21 cellular contexts compared by ENCODE assay signal in genomic region chr4:628821-629635, GRCh38. TPM values are rescaled to one million over a fixed set of nuclear protein-coding genes. Genes with fewer than 3 reads are reported as not detected.
"Had no signal": no experiment of that assay in that cellular context is flagged by ENCODE, and none has a peak within 500 bp of the region (broad histone marks: within the 10 kb centered on the region; RNA-seq: fewer than 3 reads in every experiment).

No MANE protein-coding gene starts in this region.

- H3K9me3 ChIP-seq: adrenal gland, colonic mucosa, pancreas, testis had no signal

- H3K4me3 ChIP-seq: adrenal gland, colonic mucosa, esophagus muscularis mucosa, lung, pancreas, stomach, testis had no signal

- H3K27me3 ChIP-seq: adrenal gland, colonic mucosa, pancreas, testis had no signal

- ATAC-seq: activated CD8-positive, alpha-beta memory T cell treated with anti-CD3 and anti-CD28 coated beads, Interleukin-2, amount 10 ng/mL, durations not matched to agents 7 days and 5 days; pancreas; T-cell had no signal

- FAIRE-seq: pancreas had no signal

- H3K4me1 ChIP-seq: adrenal gland, colonic mucosa, esophagus muscularis mucosa, pancreas, stomach, testis had no signal

- DNase-seq: activated CD4-positive, alpha-beta memory T cell treated with anti-CD3 and anti-CD28 coated beads for 36 hours; activated CD4-positive, alpha-beta T cell treated with anti-CD3 and anti-CD28 coated beads for 1 hour; activated CD8-positive, alpha-beta memory T cell treated with anti-CD3 and anti-CD28 coated beads, Interleukin-2, amount 10 ng/mL, durations not matched to agents 7 days and 5 days; activated T-cell treated with anti-CD3 and anti-CD28 coated beads, Interleukin-2, amount 50 U/mL, for 1 hour; adrenal gland; caudate nucleus; colonic mucosa; hippocampal formation; midbrain; pancreas; stimulated activated CD4-positive, alpha-beta T cell treated with anti-CD3 and anti-CD28 coated beads, Interleukin-12 subunit alpha, Interleukin-12 subunit beta, amount 100 ng/mL, for 4 hours; stimulated activated CD4-positive, alpha-beta T cell treated with anti-CD3 and anti-CD28 coated beads, Interleukin-2, amount 100 ng/mL, for 24 hours; stomach; T-cell; T-helper 9 cell; testis had no signal

- H3K27ac ChIP-seq: adrenal gland, colonic mucosa, esophagus muscularis mucosa, pancreas, stomach, testis had no signal

- H3K36me3 ChIP-seq: adrenal gland, colonic mucosa, esophagus muscularis mucosa, pancreas, stomach had no signal

RNA-seq across cellular contexts. Expression of gene TMEM271, which starts 52.9 kb away (rescaled TPM):
- total RNA-seq: activated CD4-positive, alpha-beta memory T cell treated with anti-CD3 and anti-CD28 coated beads for 36 hours; activated CD8-positive, alpha-beta memory T cell treated with anti-CD3 and anti-CD28 coated beads, Interleukin-2, amount 10 ng/mL, durations not matched to agents 7 days and 5 days; activated T-helper 2 cell treated with anti-CD3 and anti-CD28 coated beads, Interferon-gamma antibody, Interleukin-2, Interleukin-4, amounts not matched to agents 10 μg/mL and 5 μg/mL and 100 μg/mL, durations not matched to agents 14 hours and 24 hours and 36 hours; colonic mucosa; lung; myocyte; stomach; T-cell; ureter had no signal
- polyA plus RNA-seq: lung had no signal

RNA-seq across cellular contexts. Expression of gene SLC49A3, which starts 59.9 kb away (rescaled TPM):
- total RNA-seq: myocyte had no signal
